ENCODE assay signal across 23 cellular contexts in the genomic region with DNA sequence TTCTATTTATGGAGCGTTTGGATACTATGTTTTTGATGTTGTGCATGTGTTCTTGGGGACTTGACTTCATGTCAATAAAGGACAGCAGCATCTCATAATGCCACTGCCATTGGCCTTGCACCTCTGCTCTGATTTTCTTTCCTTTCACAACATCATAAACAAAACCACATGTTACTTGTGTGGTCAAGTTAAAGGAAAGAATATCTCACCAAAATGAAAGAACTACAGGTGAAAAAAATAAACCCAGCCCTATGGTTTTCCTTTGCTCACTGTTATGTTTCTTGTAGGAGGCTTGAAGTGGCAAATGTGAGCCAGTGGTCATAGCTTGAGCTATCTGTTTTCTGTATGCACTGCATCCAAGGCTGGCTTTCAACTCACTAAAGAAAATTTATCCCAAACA.
A peak's percentile ranks its signal among the peaks of the same experiment; 100 is the strongest.
DNase-seq lines count a peak whose midpoint lies in the region; ATAC-seq, FAIRE-seq and TF ChIP-seq lines count a peak whose summit lies in the region.
"Had no signal": no experiment of that assay in that cellular context is flagged by ENCODE, and none has a peak within 500 bp of the region (broad histone marks: within the 10 kb centered on the region; RNA-seq: fewer than 3 reads in every experiment).

No MANE protein-coding gene starts in this region.

- H3K36me3 Mint-ChIP-seq in activated naive CD8-positive, alpha-beta T cell treated with anti-CD3 and anti-CD28 coated beads, Interleukin-2, amount 50 U/mL, for 24 hours (ENCODE audit: low read depth): peaks cover 4% of the 10 kb centered on the region
- H3K36me3 Mint-ChIP-seq: naive thymus-derived CD8-positive, alpha-beta T cell had no signal

- ATAC-seq in DND-41 (ENCODE audit: insufficient read depth, low read depth) (peak; percentile 64), HG03064 (IDR thresholded peaks at IDR 0.05; ENCODE audit: low read depth, unreplicated experiment) (peak; percentile 65), GM21576 (IDR thresholded peaks at IDR 0.05; ENCODE audit: unreplicated experiment) (no peak)
- peak; percentile 64 for ATAC-seq in activated naive CD8-positive, alpha-beta T cell treated with anti-CD3 and anti-CD28 coated beads, Interleukin-2, amount 50 U/mL, for 24 hours
- ATAC-seq: naive thymus-derived CD8-positive, alpha-beta T cell; PC-3; WTC11 had no signal

- WGBS in small intestine, 3 donors: 64 to 84% (median 77%) methylated on average over 1 of the region's 1 CpG

- H3K9me3 ChIP-seq in DND-41 (ENCODE audit: insufficient read depth, low read length, severe bottlenecking) (no peaks in the 10 kb centered on the region), small intestine (ENCODE audit: control insufficient read depth, low read depth) (no peaks in the 10 kb centered on the region)
- H3K9me3 ChIP-seq: suprapubic skin, vagina had no signal

- peaks cover 6% of the 10 kb centered on the region for H3K9me3 Mint-ChIP-seq in activated naive CD8-positive, alpha-beta T cell treated with anti-CD3 and anti-CD28 coated beads, Interleukin-2, amount 50 U/mL, for 24 hours
- H3K9me3 Mint-ChIP-seq: T-helper 2 cell treated with Interferon-gamma antibody and Interleukin-4, amounts not matched to agents 5 μg/mL and 100 μg/mL, for 36 hours had no signal

- H3K27me3 Mint-ChIP-seq in activated naive CD8-positive, alpha-beta T cell treated with anti-CD3 and anti-CD28 coated beads, Interleukin-2, amount 50 U/mL, for 24 hours: peaks cover 18% of the 10 kb centered on the region
- H3K27me3 Mint-ChIP-seq: naive thymus-derived CD8-positive, alpha-beta T cell had no signal

- TF ChIP-seq CTCF in DND-41 (IDR thresholded peaks at IDR 0.05; ENCODE audit: borderline replicate concordance, extremely low read depth, low read length, poor library complexity, severe bottlenecking): no peak

- H3K4me1 ChIP-seq in DND-41 (ENCODE audit: insufficient read depth, low read length) (peaks cover 50% of the 10 kb centered on the region), small intestine (ENCODE audit: control insufficient read depth in 2 of 2, insufficient read depth in 1 of 2, low read depth in 1 of 2, low read length in 1 of 2) (no peaks in the 10 kb centered on the region)
- H3K4me1 ChIP-seq: suprapubic skin, vagina had no signal

- no peak for DNase-seq in DND-41
- DNase-seq in activated naive CD8-positive, alpha-beta T cell treated with anti-CD3 and anti-CD28 coated beads, Interleukin-2, amount 50 U/mL, for 24 hours: no peak
- DNase-seq in small intestine: peak; percentile 37
- DNase-seq in pons (ENCODE audit: low spot score): no peak
- DNase-seq in NCI-H1048 (lab: John Stamatoyannopoulos, UW): no peak
- DNase-seq: endodermal cell; GDM1; GOT3; KBM-7; NCI-H1092 treated with DMSO at 0.1 percent for 48 hours; NCI-H69; PC-3; stimulated activated CD4-positive, alpha-beta T cell treated with anti-CD3 and anti-CD28 coated beads, Interleukin-4, amount 100 ng/mL, for 4 hours had no signal

- H3K27ac ChIP-seq in DND-41 (ENCODE audit: low read length) (peak overlapping the region; percentile 84), small intestine (ENCODE audit: low read depth in 1 of 2, low read length in 1 of 2) (no peak overlapping the region)
- H3K27ac ChIP-seq: suprapubic skin, vagina had no signal

- no peak for FAIRE-seq in small intestine (lab: Jason Lieb, UNC)
- FAIRE-seq: GM12891, keratinocyte had no signal

- no peaks in the 10 kb centered on the region for H4K20me1 ChIP-seq in DND-41 (ENCODE audit: insufficient read depth, low read length)

- H3K4me1 Mint-ChIP-seq in activated naive CD8-positive, alpha-beta T cell treated with anti-CD3 and anti-CD28 coated beads, Interleukin-2, amount 50 U/mL, for 24 hours: peaks cover 34% of the 10 kb centered on the region
- H3K4me1 Mint-ChIP-seq: endodermal cell had no signal

- no peak overlapping the region for H3K27ac Mint-ChIP-seq in activated naive CD8-positive, alpha-beta T cell treated with anti-CD3 and anti-CD28 coated beads, Interleukin-2, amount 50 U/mL, for 24 hours
- H3K27ac Mint-ChIP-seq: endodermal cell; T-helper 2 cell treated with Interferon-gamma antibody and Interleukin-4, amounts not matched to agents 5 μg/mL and 100 μg/mL, for 36 hours; WTC11 had no signal

- no peaks in the 10 kb centered on the region for H3K79me2 ChIP-seq in DND-41 (ENCODE audit: insufficient read depth, low read length)

- peak overlapping the region; percentile 33; the same call in 1 of the 2 replicates for H3K9ac ChIP-seq in DND-41 (ENCODE audit: low read depth, low read length)

- no peak overlapping the region for H3K4me3 Mint-ChIP-seq in activated naive CD8-positive, alpha-beta T cell treated with anti-CD3 and anti-CD28 coated beads, Interleukin-2, amount 50 U/mL, for 24 hours
- H3K4me3 Mint-ChIP-seq: endodermal cell, WTC11 had no signal

- no peak overlapping the region for H2AFZ ChIP-seq in DND-41 (ENCODE audit: low read depth, low read length)

- H3K27me3 ChIP-seq in DND-41 (ENCODE audit: insufficient read depth, low read length, poor library complexity): no peaks in the 10 kb centered on the region
- no peaks in the 10 kb centered on the region for H3K27me3 ChIP-seq in small intestine (ENCODE audit: control insufficient read depth in 2 of 2, insufficient read depth in 2 of 2, low read length in 2 of 2)
- H3K27me3 ChIP-seq: suprapubic skin, vagina had no signal

- H3K4me3 ChIP-seq in DND-41 (ENCODE audit: low read depth in 1 of 2, low read length in 2 of 2) (no peak overlapping the region), small intestine (ENCODE audit: low read depth in 1 of 2, low read length in 2 of 2) (no peak overlapping the region)
- H3K4me3 ChIP-seq: skin epidermis, suprapubic skin, vagina had no signal

- peak overlapping the region; percentile 45 for H3K4me2 ChIP-seq in DND-41 (ENCODE audit: insufficient read depth, low read length)

- no peaks in the 10 kb centered on the region for H3K36me3 ChIP-seq in DND-41 (ENCODE audit: insufficient read depth, low read length)
- H3K36me3 ChIP-seq in small intestine (ENCODE audit: control insufficient read depth in 2 of 2, insufficient read depth in 2 of 2, low read length in 2 of 2): no peaks in the 10 kb centered on the region
- H3K36me3 ChIP-seq: suprapubic skin, vagina had no signal
